In the genomic region with DNA sequence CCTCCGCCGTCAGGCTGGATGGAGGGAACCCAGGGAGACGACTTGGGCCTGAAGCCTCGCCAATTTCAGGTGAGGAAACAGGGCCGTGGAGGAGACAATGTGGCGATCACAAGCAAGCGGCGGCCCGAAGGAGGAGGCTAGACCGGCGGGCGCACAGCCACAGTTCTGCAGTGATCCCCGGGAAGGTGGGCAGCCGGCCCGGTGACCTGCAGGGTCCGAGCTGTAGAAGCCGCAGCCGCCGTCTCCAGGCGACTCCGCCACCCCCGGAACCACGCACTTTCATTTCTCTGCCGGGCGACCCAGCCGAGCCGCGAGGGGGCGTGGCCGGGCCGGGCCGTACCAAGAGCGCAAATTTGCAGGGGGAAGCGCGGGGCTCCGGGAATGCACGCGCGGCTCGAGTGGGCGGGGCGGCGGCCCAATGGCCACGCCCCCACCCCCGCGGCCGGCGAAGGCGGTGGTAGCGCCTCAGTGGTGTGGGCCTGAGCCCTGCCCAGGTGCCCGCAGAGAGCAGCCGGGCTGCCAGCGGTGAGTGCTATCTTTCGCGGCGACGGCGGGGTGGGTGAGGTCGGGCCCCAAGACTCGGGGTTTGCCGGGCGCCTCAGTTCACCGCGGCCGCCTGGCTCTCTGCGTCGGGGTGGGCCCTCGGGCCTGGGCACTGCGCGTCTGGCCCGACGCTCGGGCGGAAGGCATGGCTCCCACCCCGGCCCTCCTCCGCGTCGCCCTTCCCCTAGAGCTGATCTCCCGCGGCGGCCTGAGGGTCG, we compare ENCODE assay signal across 8 cellular contexts. TPM values are rescaled to one million over a fixed set of nuclear protein-coding genes. Genes with fewer than 3 reads are reported as not detected.
DNase-seq lines count a peak whose midpoint lies in the region; ATAC-seq, FAIRE-seq and TF ChIP-seq lines count a peak whose summit lies in the region.

A gene (plus strand): TSS at position 501 of the 761 bp plus-strand sequence. CDS start 38,847 bp downstream, outside the sequence.

- peak; percentile 89 for ATAC-seq in HG03442 (IDR thresholded peaks at IDR 0.05; ENCODE audit: unreplicated experiment)
- ATAC-seq in left colon, result peak; percentile 99

- H3K4me1 ChIP-seq in BE2C, result no peaks in the 10 kb centered on the region; the same call in none of the 2 replicates

- FAIRE-seq in GM19239 (lab: Jason Lieb, UNC), result peak; percentile 51

- intact Hi-C loops in left colon (cut with DNase I, micrococcal nuclease), result no loop called here

- H3K27ac ChIP-seq in cingulate gyrus (ENCODE audit: low read depth, low read length), result peak within 1 kb of the TSS; percentile 95

- no peaks in the 10 kb centered on the region for H3K36me3 ChIP-seq in BE2C

- DNase-seq in BE2C, result peak; percentile 91
- DNase-seq in GM19239 (ENCODE audit: insufficient read length, low spot score), result peak; percentile 94
- peak; percentile 88 to 90 for DNase-seq in NCI-H524 (lab: John Stamatoyannopoulos, UW)
- peak; percentile 96 for DNase-seq in activated CD4-positive, alpha-beta T cell treated with anti-CD3 and anti-CD28 coated beads for 48 hours
- DNase-seq in left colon, result peak; percentile 91 to 95
- peak; percentile 96 to 97 for DNase-seq in stimulated activated CD4-positive, alpha-beta T cell treated with anti-CD3 and anti-CD28 coated beads, Interleukin-1b, Interleukin-23, amount 100 ng/mL, for 4 hours (ENCODE audit: low read depth in 2 of 2)

- H3K4me3 ChIP-seq in BE2C (ENCODE audit: low read depth, low read length), result peak within 1 kb of the TSS; percentile 88

- no peak for TF ChIP-seq CTCF in BE2C (IDR thresholded peaks at IDR 0.05; ENCODE audit: low read depth, low read length)

- H3K9me3 ChIP-seq in BE2C, result no peaks in the 10 kb centered on the region

- H3K27me3 ChIP-seq in BE2C, result no peaks in the 10 kb centered on the region

RNA-seq across cellular contexts. Expression of the gene that starts here (rescaled TPM):
- polyA plus RNA-seq in BE2C (2012; ENCODE audit: insufficient read depth, insufficient read length, low read depth), result 85.5 TPM
- total RNA-seq in left colon, result 100 to 1,000 TPM; 131 to 150 TPM

Comparison
In these comparisons a context has a peak if more than half of its experiments do, and no peak if none do; other contexts are left out.
1. Peak in every context shown above with its lines: DNase-seq, ATAC-seq, H3K4me3 ChIP-seq and H3K27ac ChIP-seq.